20 cellular contexts compared by ENCODE assay signal in genomic region chr1:14957375-14957774, GRCh38.
DNase-seq lines count a peak whose midpoint lies in the region; ATAC-seq, FAIRE-seq and TF ChIP-seq lines count a peak whose summit lies in the region.
"Had no signal": no experiment of that assay in that cellular context is flagged by ENCODE, and none has a peak within 500 bp of the region (broad histone marks: within the 10 kb centered on the region; RNA-seq: fewer than 3 reads in every experiment).

No MANE protein-coding gene starts in this region.

- peak overlapping the region; percentile 48 for H3K4me2 ChIP-seq in BLaER1
- no peak overlapping the region for H3K4me2 ChIP-seq in IMR-90 (ENCODE audit: low read depth, low read length)
- no peak overlapping the region for H3K4me2 ChIP-seq in H1 (ENCODE audit: insufficient read depth in 1 of 2, low read depth in 2 of 2, low read length in 2 of 2)
- H3K4me2 ChIP-seq: SK-N-SH had no signal

- dilution Hi-C loops in IMR-90 (cut with HindIII; ENCODE audit: low sequenced_read_pairs, unreplicated experiment), result no loop called here

- no peak overlapping the region for H2BK5ac ChIP-seq in IMR-90 (ENCODE audit: low read depth, low read length, poor library complexity, severe bottlenecking)
- H2BK5ac ChIP-seq in H1 (ENCODE audit: low read depth, low read length), result peak overlapping the region; percentile 66

- H4K91ac ChIP-seq in IMR-90 (ENCODE audit: insufficient read depth, low read depth, low read length), result no peak overlapping the region
- H4K91ac ChIP-seq in H1 (replicated peaks; ENCODE audit: insufficient read length, low read length), result no peak overlapping the region

- no peak overlapping the region; the same call in 1 of the 2 replicates for H2AK5ac ChIP-seq in IMR-90 (ENCODE audit: low read depth, low read length)
- H2AK5ac ChIP-seq in H1 (ENCODE audit: low read depth, low read length), result no peak overlapping the region

- no peak for TF ChIP-seq RAD21 in IMR-90 (IDR thresholded peaks at IDR 0.05; ENCODE audit: low read length)
- no peak for TF ChIP-seq RAD21 in H1 (IDR thresholded peaks at IDR 0.05 in 1 of 2, conservative IDR thresholded peaks at IDR 0.05 in 1 of 2; ENCODE audit: low read depth in 2 of 2, low read length in 2 of 2)

- H3K4me1 Mint-ChIP-seq in neural crest cell, result no peaks in the 10 kb centered on the region
- H3K4me1 Mint-ChIP-seq: CD4-positive, CD25-positive, alpha-beta regulatory T cell had no signal

- H3K4ac ChIP-seq in IMR-90 (ENCODE audit: low read depth, low read length), result no peak overlapping the region
- H3K4ac ChIP-seq in H1 (replicated peaks; ENCODE audit: insufficient read length, low read depth, low read length), result no peak overlapping the region

- H4K20me1 ChIP-seq in BLaER1 (peaks cover 65% of the 10 kb centered on the region), IMR-90 (ENCODE audit: insufficient read depth, low read length) (peaks cover 25% of the 10 kb centered on the region), H1 (replicated peaks in 1 of 2; ENCODE audit: control insufficient read depth in 1 of 2, insufficient read depth in 2 of 2, low read length in 2 of 2) (peaks cover 0 to 8% of the 10 kb centered on the region in 2 experiments)

- peaks cover 23% of the 10 kb centered on the region for H3K9me1 ChIP-seq in IMR-90 (ENCODE audit: insufficient read depth, low read length)

- H3K4me3 Mint-ChIP-seq in neural crest cell, result no peak overlapping the region
- H3K4me3 Mint-ChIP-seq: CD4-positive, CD25-positive, alpha-beta regulatory T cell had no signal

- DNase-seq in IMR-90 (no peak), H1 (ENCODE audit: low read depth in 1 of 2, low spot score in 2 of 2) (no peak), neural crest cell (ENCODE audit: low read depth, low spot score) (no peak), NCI-H187 (lab: John Stamatoyannopoulos, UW) (no peak)
- DNase-seq: CD4-positive, CD25-positive, alpha-beta regulatory T cell; GOT3; KG1; NCI-H1092 treated with DMSO at 0.1 percent for 48 hours; NCI-H1436 treated with DMSO at 0.1 percent for 48 hours; NCI-H2081 treated with DMSO at 0.1 percent for 48 hours; NCI-H2171 treated with DMSO at 0.1 percent for 48 hours; NCI-H524 treated with DMSO at 0.1 percent for 48 hours; NCI-H82; SIG-M5; SK-N-SH had no signal

- no peak for TF ChIP-seq EP300 in H1 (IDR thresholded peaks at IDR 0.05; ENCODE audit: borderline replicate concordance in 1 of 2, low read depth in 2 of 2, low read length in 2 of 2)

- H3K4me3 ChIP-seq in BLaER1, result no peak overlapping the region
- H3K4me3 ChIP-seq in IMR-90 (ENCODE audit: insufficient read depth, low read depth, low read length), result no peak overlapping the region
- no peak overlapping the region for H3K4me3 ChIP-seq in H1 (ENCODE audit: extremely low read depth in 1 of 4, insufficient read depth in 2 of 4, low read depth in 3 of 4, low read length in 4 of 4)

- H3K36me3 Mint-ChIP-seq in neural crest cell (ENCODE audit: low read depth), result no peaks in the 10 kb centered on the region
- H3K36me3 Mint-ChIP-seq: CD4-positive, CD25-positive, alpha-beta regulatory T cell had no signal

- peak overlapping the region; percentile 32 for H2AK9ac ChIP-seq in IMR-90 (replicated peaks; ENCODE audit: low read depth, low read length, poor library complexity)

- ATAC-seq in IMR-90 (ENCODE audit: low read depth) (no peak), GM19397 (IDR thresholded peaks at IDR 0.05; ENCODE audit: unreplicated experiment) (no peak), HG03196 (IDR thresholded peaks at IDR 0.05; ENCODE audit: unreplicated experiment) (no peak), GM18870 (IDR thresholded peaks at IDR 0.05; ENCODE audit: unreplicated experiment) (no peak)

- intact Hi-C loops in IMR-90 (cut with micrococcal nuclease), result no loop called here

- WGBS in IMR-90 (ENCODE audit: extremely low coverage in 2 of 2, insufficient read length in 1 of 2), 2 experiments, result 92% methylated on average over 5 of the region's 25 CpGs; no CpG with 5 or more reads in 1 of the 2 experiments
- WGBS in H1 (ENCODE audit: extremely low coverage in 1 of 2, insufficient coverage in 1 of 2, insufficient read length in 1 of 2, insufficient replicate concordance in 2 of 2, low coverage in 1 of 2, low lambda C conversion rate in 2 of 2, missing lambda C conversion rate in 1 of 2), 2 experiments, result 93% methylated on average over 18 of the region's 25 CpGs; no CpG with 5 or more reads in 1 of the 2 experiments

- no peak overlapping the region for H2BK12ac ChIP-seq in H1 (ENCODE audit: low read depth, low read length)

- H4K8ac ChIP-seq in IMR-90 (ENCODE audit: low read depth in 2 of 2, low read length in 2 of 2) (no peak overlapping the region), H1 (ENCODE audit: extremely low read depth, insufficient read depth, low read length) (no peak overlapping the region; the same call in 1 of the 2 replicates)

- H3K23me2 ChIP-seq in H1 (ENCODE audit: low read depth, low read length), result no peaks in the 10 kb centered on the region

- TF ChIP-seq CTCF in IMR-90 (conservative IDR thresholded peaks at IDR 0.05; ENCODE audit: low read depth, low read length) (no peak), H1 (IDR thresholded peaks at IDR 0.05; ENCODE audit: control extremely low read depth in 1 of 3, insufficient read depth in 1 of 3, low read depth in 1 of 3, low read length in 3 of 3) (no peak), neural crest cell (conservative IDR thresholded peaks at IDR 0.05) (no peak)

- peaks cover 18% of the 10 kb centered on the region for H3K9me3 ChIP-seq in BLaER1
- H3K9me3 ChIP-seq in IMR-90 (ENCODE audit: control insufficient read depth, insufficient read depth, low read length), result peaks cover 4% of the 10 kb centered on the region
- H3K9me3 ChIP-seq in H1 (ENCODE audit: insufficient read depth in 2 of 2, low read depth in 1 of 2, low read length in 1 of 2), result peaks cover 0 to 7% of the 10 kb centered on the region in 2 experiments; a peak in 2 of 4 replicates
- H3K9me3 ChIP-seq: SK-N-SH had no signal

- H3K9me3 Mint-ChIP-seq in neural crest cell, result no peaks in the 10 kb centered on the region

- H3K27ac Mint-ChIP-seq in neural crest cell (ENCODE audit: unreplicated experiment), result peak overlapping the region; percentile 83
- H3K27ac Mint-ChIP-seq: CD4-positive, CD25-positive, alpha-beta regulatory T cell had no signal

- POLR2A ChIA-PET in IMR-90 (lab: Charles Lee; ENCODE audit: unreplicated experiment), result no interaction called here
- POLR2A ChIA-PET in H1 (lab: Charles Lee; ENCODE audit: partially characterized antibody), result no interaction called here

- H3K4me1 ChIP-seq in BLaER1 (peaks cover 69% of the 10 kb centered on the region), IMR-90 (ENCODE audit: control insufficient read depth, insufficient read depth, low read length) (peaks cover 12% of the 10 kb centered on the region), H1 (replicated peaks in 1 of 4; ENCODE audit: control insufficient read depth in 3 of 4, insufficient read depth in 4 of 4, low read length in 3 of 4) (peaks cover 0 to 3% (median under 1%) of the 10 kb centered on the region in 4 experiments; a peak in 2 of 7 replicates)

- no peak overlapping the region for H2BK15ac ChIP-seq in IMR-90 (ENCODE audit: low read depth, low read length)
- H2BK15ac ChIP-seq in H1 (ENCODE audit: low read length), result no peak overlapping the region

- H3K18ac ChIP-seq in IMR-90 (ENCODE audit: low read depth, low read length) (no peak overlapping the region), H1 (ENCODE audit: extremely low read depth, low read length) (no peak overlapping the region)

- H3K27me3 ChIP-seq in BLaER1, result no peaks in the 10 kb centered on the region
- H3K27me3 ChIP-seq in IMR-90 (ENCODE audit: control insufficient read depth, insufficient read depth, low read length), result no peaks in the 10 kb centered on the region
- H3K27me3 ChIP-seq in H1 (replicated peaks in 1 of 4; ENCODE audit: control insufficient read depth in 3 of 4, extremely low read depth in 1 of 4, insufficient read depth in 3 of 4, low read length in 3 of 4), result no peaks in the 10 kb centered on the region

- H3K14ac ChIP-seq in IMR-90 (replicated peaks; ENCODE audit: low read depth, low read length), result no peak overlapping the region
- H3K14ac ChIP-seq in H1 (ENCODE audit: insufficient read length), result no peak overlapping the region

- H3K23ac ChIP-seq in IMR-90 (ENCODE audit: low read depth, low read length) (no peak overlapping the region), H1 (ENCODE audit: insufficient read length) (no peak overlapping the region)

- no peaks in the 10 kb centered on the region for H3K79me2 ChIP-seq in H1 (ENCODE audit: control insufficient read depth in 1 of 2, insufficient read depth in 2 of 2, low read length in 2 of 2)

- CTCF ChIA-PET in IMR-90 (lab: Yijun Ruan, JAX), result no interaction called here
- CTCF ChIA-PET in H1 (lab: Charles Lee; ENCODE audit: partially characterized antibody), result interaction anchor here (0.6 to 1.1 kb wide), 2 partner anchors 80 to 98 kb away, joined by 3 read pairs; no protein-coding TSS in a partner anchor

- H3K79me1 ChIP-seq in IMR-90 (ENCODE audit: low read depth in 1 of 2, low read length in 2 of 2) (peaks cover 14 to 89% of the 10 kb centered on the region in 2 experiments), H1 (ENCODE audit: low read depth, low read length) (no peaks in the 10 kb centered on the region)

- in situ Hi-C loops in IMR-90 (cut with MboI; ENCODE audit: low sequenced_read_pairs), result no loop called here

- H3K9ac ChIP-seq in BLaER1, result no peak overlapping the region
- no peak overlapping the region for H3K9ac ChIP-seq in IMR-90 (ENCODE audit: low read depth, low read length)
- H3K9ac ChIP-seq in H1 (replicated peaks in 1 of 4; ENCODE audit: extremely low read depth in 1 of 4, low read depth in 3 of 4, low read length in 3 of 4), result no peak overlapping the region
- H3K9ac ChIP-seq: SK-N-SH had no signal

- FAIRE-seq in H1 (lab: Jason Lieb, UNC), result no peak
- FAIRE-seq: A204.1 had no signal

- H4K5ac ChIP-seq in IMR-90 (ENCODE audit: low read depth, low read length) (no peak overlapping the region), H1 (ENCODE audit: insufficient read length, low read depth, low read length) (no peak overlapping the region)

- H2BK20ac ChIP-seq in IMR-90 (ENCODE audit: low read depth, low read length) (no peak overlapping the region), H1 (ENCODE audit: low read length) (0 out of 2 replicates have a peak overlapping the region, but pooled peaks have one; percentile 48)

- H3K27ac ChIP-seq in BLaER1, result 0 out of 2 replicates have a peak overlapping the region, but pooled peaks have one; percentile 15
- H3K27ac ChIP-seq in IMR-90 (ENCODE audit: insufficient read depth, low read length), result no peak overlapping the region
- no peak overlapping the region; the same call in 1 of the 2 replicates for H3K27ac ChIP-seq in H1 (ENCODE audit: low read depth, low read length)

- no peak overlapping the region for H2BK120ac ChIP-seq in IMR-90 (ENCODE audit: low read depth, low read length)
- no peak overlapping the region for H2BK120ac ChIP-seq in H1 (replicated peaks; ENCODE audit: low read depth, low read length)

- no peak overlapping the region for H2AFZ ChIP-seq in IMR-90 (replicated peaks; ENCODE audit: low read length, poor library complexity)
- no peak overlapping the region for H2AFZ ChIP-seq in H1 (ENCODE audit: low read length)

- no TSS peak for BruUV-seq in IMR-90 (replicated peaks; lab: Mats Ljungman, UMichigan)

- H3K27me3 Mint-ChIP-seq in neural crest cell (ENCODE audit: low read depth), result no peaks in the 10 kb centered on the region
- H3K27me3 Mint-ChIP-seq: CD4-positive, CD25-positive, alpha-beta regulatory T cell had no signal

- H3K36me3 ChIP-seq in BLaER1 (peaks cover 41% of the 10 kb centered on the region), IMR-90 (ENCODE audit: control insufficient read depth, insufficient read depth, low read length) (peaks cover 28% of the 10 kb centered on the region), H1 (ENCODE audit: control insufficient read depth in 2 of 4, insufficient read depth in 4 of 4, low read length in 3 of 4) (no peaks in the 10 kb centered on the region; a peak in 1 of 8 replicates)

- TF ChIP-seq POLR2A in IMR-90 (IDR thresholded peaks at IDR 0.05; ENCODE audit: low read depth, low read length) (no peak), H1 (IDR thresholded peaks at IDR 0.05; ENCODE audit: control extremely low read depth in 1 of 2, low read depth in 2 of 2, low read length in 2 of 2) (no peak)

- H3K56ac ChIP-seq in IMR-90 (ENCODE audit: extremely low read depth, insufficient read depth, low read length), result no peak overlapping the region
- H3K56ac ChIP-seq in H1 (replicated peaks; ENCODE audit: insufficient read length, low read depth, low read length), result no peak overlapping the region
